Comparison of ENCODE assay signal across 16 cellular contexts in the genomic region with DNA sequence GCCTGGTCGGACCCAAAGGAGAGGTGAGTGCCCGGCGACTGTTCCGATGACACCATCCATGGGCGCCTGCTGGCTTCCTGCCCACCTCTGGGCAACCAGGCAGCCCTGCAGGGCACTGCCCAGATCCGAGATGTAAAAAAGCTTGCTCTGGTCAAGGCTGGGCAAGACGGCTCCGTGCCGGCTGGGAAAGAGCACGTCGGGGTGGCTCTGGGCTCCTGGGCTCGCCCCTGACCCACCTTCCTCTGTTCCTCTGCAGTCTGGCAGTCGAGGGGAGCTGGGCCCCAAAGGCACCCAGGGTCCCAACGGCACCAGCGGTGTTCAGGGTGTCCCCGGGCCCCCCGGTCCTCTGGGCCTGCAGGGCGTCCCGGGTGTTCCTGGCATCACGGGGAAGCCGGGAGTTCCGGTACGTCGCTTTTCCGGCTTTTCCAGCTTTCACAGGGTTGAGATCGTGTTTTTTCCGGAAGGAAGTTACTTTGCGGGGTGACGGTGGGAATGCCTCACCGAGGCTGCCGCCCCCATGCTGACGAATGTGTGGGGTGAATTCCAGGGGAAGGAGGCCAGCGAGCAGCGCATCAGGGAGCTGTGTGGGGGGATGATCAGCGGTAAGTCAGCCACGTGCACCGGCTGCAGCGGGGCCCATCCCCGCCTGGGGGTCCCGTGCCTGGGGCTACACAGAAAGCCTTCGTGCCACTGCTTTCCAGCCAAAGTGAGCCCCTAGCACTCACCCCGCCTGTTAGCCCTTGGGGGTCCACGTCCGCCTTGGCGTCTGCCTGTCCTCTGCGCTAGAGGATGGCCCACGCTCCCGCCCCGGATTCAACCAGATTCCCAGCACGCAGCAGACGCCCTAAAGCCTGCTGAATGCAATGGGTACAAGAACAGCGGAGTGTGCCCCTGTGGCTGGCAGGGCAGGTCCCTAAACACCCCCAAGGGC. TPM values are rescaled to one million over a fixed set of nuclear protein-coding genes. Genes with fewer than 3 reads are reported as not detected.
DNase-seq lines count a peak whose midpoint lies in the region; ATAC-seq and TF ChIP-seq lines count a peak whose summit lies in the region.
"Had no signal": no experiment of that assay in that cellular context is flagged by ENCODE, and none has a peak within 500 bp of the region (broad histone marks: within the 10 kb centered on the region; RNA-seq: fewer than 3 reads in every experiment).

No MANE protein-coding gene starts in this region.

- no peaks in the 10 kb centered on the region for H3K79me2 ChIP-seq in hepatocyte

- no peaks in the 10 kb centered on the region for H3K9me3 ChIP-seq in hepatocyte (ENCODE audit: low read depth)

- H3K4me1 ChIP-seq in hepatocyte (ENCODE audit: insufficient read depth) = peaks cover 12% of the 10 kb centered on the region

- no peaks in the 10 kb centered on the region for H3K27me3 Mint-ChIP-seq in mesothelial cell of epicardium (ENCODE audit: low read depth)
- H3K27me3 Mint-ChIP-seq: activated T-cell treated with anti-CD3 and anti-CD28 coated beads, Interleukin-2, amount 50 U/mL, for 24 hours; stimulated activated naive CD8-positive, alpha-beta T cell treated with anti-CD3 and anti-CD28 coated beads, Interleukin-15, Interleukin-2, amounts not matched to agents 100 ng/mL and 50 ng/mL, for 24 hours had no signal

- intact Hi-C loops in dorsolateral prefrontal cortex (cut with DNase I) = no loop called here

- H2AFZ ChIP-seq in hepatocyte = no peak overlapping the region

- no peak overlapping the region for H3K4me3 Mint-ChIP-seq in mesothelial cell of epicardium
- H3K4me3 Mint-ChIP-seq: activated T-cell treated with anti-CD3 and anti-CD28 coated beads, Interleukin-2, amount 50 U/mL, for 24 hours; stimulated activated naive CD8-positive, alpha-beta T cell treated with anti-CD3 and anti-CD28 coated beads, Interleukin-15, Interleukin-2, amounts not matched to agents 100 ng/mL and 50 ng/mL, for 24 hours had no signal

- TF ChIP-seq CTCF in dorsolateral prefrontal cortex (IDR thresholded peaks at IDR 0.05 in 54 of 56, conservative IDR thresholded peaks at IDR 0.05 in 2 of 56; ENCODE audit: low read depth in 1 of 56, partially characterized antibody in 56 of 56) (no peak), mesothelial cell of epicardium (IDR thresholded peaks at IDR 0.05; ENCODE audit: unreplicated experiment) (no peak), hepatocyte (IDR thresholded peaks at IDR 0.05; ENCODE audit: poor library complexity) (no peak)

- H3K4me3 ChIP-seq in dorsolateral prefrontal cortex = peak overlapping the region in 40 of 59 donors; percentile 1 to 56 (median 25)
- H3K4me3 ChIP-seq in hepatocyte = no peak overlapping the region
- H3K4me3 ChIP-seq: SK-N-MC had no signal

- peak overlapping the region; percentile 43 for H3K27ac Mint-ChIP-seq in mesothelial cell of epicardium
- H3K27ac Mint-ChIP-seq: activated naive CD4-positive, alpha-beta T cell treated with anti-CD3 and anti-CD28 coated beads, Interleukin-2, amount 50 U/mL, for 72 hours; activated T-cell treated with anti-CD3 and anti-CD28 coated beads, Interleukin-2, amount 50 U/mL, for 24 hours; stimulated activated naive CD8-positive, alpha-beta T cell treated with anti-CD3 and anti-CD28 coated beads, Interleukin-15, Interleukin-2, amounts not matched to agents 100 ng/mL and 50 ng/mL, for 24 hours had no signal

- H4K20me1 ChIP-seq in hepatocyte (ENCODE audit: insufficient read depth, poor library complexity, severe bottlenecking) = no peaks in the 10 kb centered on the region

- H3K9me3 Mint-ChIP-seq in mesothelial cell of epicardium = no peaks in the 10 kb centered on the region
- H3K9me3 Mint-ChIP-seq: activated naive CD4-positive, alpha-beta T cell treated with anti-CD3 and anti-CD28 coated beads, Interleukin-2, amount 50 U/mL, for 72 hours; activated T-cell treated with anti-CD3 and anti-CD28 coated beads, Interleukin-2, amount 50 U/mL, for 24 hours; stimulated activated naive CD8-positive, alpha-beta T cell treated with anti-CD3 and anti-CD28 coated beads, Interleukin-15, Interleukin-2, amounts not matched to agents 100 ng/mL and 50 ng/mL, for 24 hours had no signal

- H3K27ac ChIP-seq in dorsolateral prefrontal cortex (peak overlapping the region in 7 of 59 donors; percentile 1 to 36 (median 8)), hepatocyte (no peak overlapping the region)
- H3K27ac ChIP-seq: SK-N-MC had no signal

- H3K9me2 ChIP-seq in hepatocyte (replicated peaks; ENCODE audit: insufficient read depth) = no peaks in the 10 kb centered on the region

- ATAC-seq in HG03460 (IDR thresholded peaks at IDR 0.05; ENCODE audit: unreplicated experiment) = no peak
- ATAC-seq: activated naive CD4-positive, alpha-beta T cell treated with anti-CD3 and anti-CD28 coated beads, Interleukin-2, amount 50 U/mL, for 72 hours had no signal

- DNase-seq in AG20443 (ENCODE audit: low spot score) (peak; percentile 72), HS-5 (ENCODE audit: low read depth) (peak; percentile 52), dorsolateral prefrontal cortex (peak in 1 of 10 donors; percentile 68), mesothelial cell of epicardium (ENCODE audit: low spot score in 2 of 2, unreplicated experiment in 2 of 2) (no peak), A172 (ENCODE audit: low spot score) (no peak), hepatocyte (ENCODE audit: low spot score) (no peak), NCI-H1092 (lab: John Stamatoyannopoulos, UW) (no peak)
- DNase-seq: activated T-cell treated with anti-CD3 and anti-CD28 coated beads, Interleukin-2, amount 50 U/mL, for 24 hours; central memory CD4-positive, alpha-beta T cell; DMS153; NCI-H1436 had no signal

- H3K36me3 ChIP-seq in hepatocyte (replicated peaks; ENCODE audit: insufficient read depth, low read depth) = no peaks in the 10 kb centered on the region

- H3K27me3 ChIP-seq in dorsolateral prefrontal cortex (no peaks in the 10 kb centered on the region), hepatocyte (no peaks in the 10 kb centered on the region)

- H3K36me3 Mint-ChIP-seq in mesothelial cell of epicardium = peaks cover 40% of the 10 kb centered on the region
- H3K36me3 Mint-ChIP-seq: activated naive CD4-positive, alpha-beta T cell treated with anti-CD3 and anti-CD28 coated beads, Interleukin-2, amount 50 U/mL, for 72 hours had no signal

- no peak overlapping the region for H3K4me2 ChIP-seq in hepatocyte

- H3K4me1 Mint-ChIP-seq in mesothelial cell of epicardium = peaks cover 12% of the 10 kb centered on the region

- 88% methylated on average over 47 of the region's 52 CpGs for WGBS in hepatocyte (ENCODE audit: low lambda C conversion rate, missing lambda C conversion rate)

RNA-seq across cellular contexts. Expression of a gene that starts 19.3 kb away (rescaled TPM):
- total RNA-seq in dorsolateral prefrontal cortex (100 to 1,000 TPM in 8 of 120 experiments, 10 to 100 TPM in 112; 15.9 to 126 (median 44.6) TPM), mesothelial cell of epicardium (573 to 576 TPM (median 576 TPM) in 3 replicates), hepatocyte (22.6 and 23.9 TPM in 2 replicates)
- total RNA-seq in A172 (2014; rRNA removed; shearing (Covaris generic)) = 1.9 and 2.8 TPM in 2 replicates
- 68.1 and 77.0 TPM in 2 replicates for polyA plus RNA-seq in hepatocyte
- total RNA-seq: activated naive CD4-positive, alpha-beta T cell treated with anti-CD3 and anti-CD28 coated beads, Interleukin-2, amount 50 U/mL, for 72 hours; LHCN-M2 had no signal

RNA-seq across cellular contexts. Expression of a gene that starts 25.4 kb away (rescaled TPM):
- total RNA-seq in dorsolateral prefrontal cortex (10 to 100 TPM; 15.1 to 52.2 (median 27.7) TPM), mesothelial cell of epicardium (12.0 to 12.6 TPM (median 12.2 TPM) in 3 replicates), hepatocyte (9.1 and 9.5 TPM in 2 replicates)
- 23.7 and 24.1 TPM in 2 replicates for total RNA-seq in A172 (2014; rRNA removed; shearing (Covaris generic))
- polyA plus RNA-seq in hepatocyte = 8.5 and 10.5 TPM in 2 replicates

RNA-seq across cellular contexts. Expression of a gene that starts 31.6 kb away (rescaled TPM):
- total RNA-seq in dorsolateral prefrontal cortex = 100 to 1,000 TPM in 1 of 120 experiments, 10 to 100 TPM in 119; 40.5 to 100 (median 61.4) TPM
- total RNA-seq in mesothelial cell of epicardium = 56.2 to 58.4 TPM (median 56.5 TPM) in 3 replicates
- 66.0 and 90.7 TPM in 2 replicates for total RNA-seq in A172 (2014; rRNA removed; shearing (Covaris generic))
- total RNA-seq in hepatocyte = 43.8 and 47.6 TPM in 2 replicates
- polyA plus RNA-seq in hepatocyte = 76.2 and 80.8 TPM in 2 replicates

RNA-seq across cellular contexts. Expression of a gene that starts 39.9 kb away (rescaled TPM):
- total RNA-seq in dorsolateral prefrontal cortex (10 to 100 TPM in 44 of 120 experiments, 1 to 10 TPM in 76; 7.2 to 12.6 (median 9.5) TPM), mesothelial cell of epicardium (18.4 to 20.8 TPM (median 20.4 TPM) in 3 replicates), hepatocyte (14.0 and 18.9 TPM in 2 replicates)
- 60.5 and 63.2 TPM in 2 replicates for total RNA-seq in A172 (2014; rRNA removed; shearing (Covaris generic))
- 18.9 and 20.5 TPM in 2 replicates for polyA plus RNA-seq in hepatocyte

Comparison
In these comparisons a context has a peak if more than half of its experiments do, and no peak if none do; other contexts are left out.
1. DNase-seq: peak in AG20443 (single experiment) and HS-5 (single experiment); none in mesothelial cell of epicardium (0 of 2), A172 (single experiment), hepatocyte (single experiment) and NCI-H1092 (single experiment).